In genomic region chr22:17781319-17782031, GRCh38 we compare ENCODE assay signal across 8 cellular contexts. TPM values are rescaled to one million over a fixed set of nuclear protein-coding genes. Genes with fewer than 3 reads are reported as not detected.
A peak's percentile ranks its signal among the peaks of the same experiment; 100 is the strongest.
DNase-seq lines count a peak whose midpoint lies in the region; ATAC-seq and TF ChIP-seq lines count a peak whose summit lies in the region.

No MANE protein-coding gene starts in this region.

- CTCF ChIA-PET in mammary epithelial cell (lab: Charles Lee; ENCODE audit: low non-redundant PET), result no interaction called here

- H3K4me3 ChIP-seq in mammary epithelial cell (replicated peaks in 1 of 3; ENCODE audit: insufficient read depth in 1 of 3, low read depth in 2 of 3, low read length in 3 of 3) (no peak overlapping the region), neutrophil (ENCODE audit: low read depth in 1 of 2, low read length in 1 of 2) (peak overlapping the region; percentile 46 to 51), sigmoid colon (no peak overlapping the region)

- no peaks in the 10 kb centered on the region for H4K20me1 ChIP-seq in mammary epithelial cell (ENCODE audit: insufficient read depth, low read length)

- TF ChIP-seq POLR2A in sigmoid colon (IDR thresholded peaks at IDR 0.05), result no peak

- dilution Hi-C loops in mammary epithelial cell (cut with HindIII; ENCODE audit: low sequenced_read_pairs), result loop anchor here (5.0 kb wide), 3 partner anchors 41 to 106 kb away; no protein-coding TSS in a partner anchor

- intact Hi-C loops in mammary epithelial cell (cut with micrococcal nuclease) (no loop called here), sigmoid colon (cut with DNase I) (loop anchor here (5.0 kb wide), 1 partner anchor 39 kb away; no protein-coding TSS in a partner anchor)

- WGBS in mammary epithelial cell (ENCODE audit: low coverage, missing lambda C conversion rate), result 34% methylated on average over 9 of the region's 12 CpGs
- 33 to 50% methylated on average over 12 of the region's 12 CpGs for WGBS in sigmoid colon, 2 donors

- H3K9me3 ChIP-seq in mammary epithelial cell (replicated peaks; ENCODE audit: insufficient read depth, low read length) (no peaks in the 10 kb centered on the region), neutrophil (no peaks in the 10 kb centered on the region), sigmoid colon (no peaks in the 10 kb centered on the region)

- H3K4me1 ChIP-seq in mammary epithelial cell (ENCODE audit: insufficient read depth, low read length) (peaks cover 20% of the 10 kb centered on the region), neutrophil (ENCODE audit: control insufficient read depth in 1 of 2, insufficient read depth in 1 of 2, low read depth in 1 of 2, low read length in 1 of 2) (peaks cover 54 to 58% of the 10 kb centered on the region in 2 experiments), sigmoid colon (peaks cover 0 to 23% (median 19%) of the 10 kb centered on the region in 4 donors)

- TF ChIP-seq CTCF in GM10266 (IDR thresholded peaks at IDR 0.05; ENCODE audit: control insufficient read depth, insufficient read depth, low read depth, missing control alignments), result no peak
- TF ChIP-seq CTCF in mammary epithelial cell (conservative IDR thresholded peaks at IDR 0.05 in 1 of 2, IDR thresholded peaks at IDR 0.05 in 1 of 2; ENCODE audit: extremely low read depth in 1 of 2, insufficient read depth in 1 of 2, low read depth in 1 of 2, low read length in 2 of 2), result no peak
- TF ChIP-seq CTCF in neutrophil (IDR thresholded peaks at IDR 0.05), result no peak
- no peak for TF ChIP-seq CTCF in sigmoid colon (IDR thresholded peaks at IDR 0.05)

- DNase-seq in GM10266 (ENCODE audit: extremely low spot score), result peak; percentile 61
- DNase-seq in SW480 (ENCODE audit: low spot score), result peak; percentile 79
- peak; percentile 92 for DNase-seq in mammary epithelial cell
- DNase-seq in GM19240 (ENCODE audit: insufficient read length, low spot score), result no peak
- DNase-seq in sigmoid colon, result no peak

- no peak overlapping the region for H2AFZ ChIP-seq in mammary epithelial cell (ENCODE audit: low read depth, low read length)

- H3K79me2 ChIP-seq in mammary epithelial cell (ENCODE audit: insufficient read depth, low read length), result no peaks in the 10 kb centered on the region

- H3K27ac ChIP-seq in mammary epithelial cell (ENCODE audit: insufficient read depth, low read depth, low read length) (no peak overlapping the region), neutrophil (peak overlapping the region; percentile 90), sigmoid colon (peak overlapping the region in 1 of 4 donors; percentile 58)

- H3K27me3 ChIP-seq in mammary epithelial cell (ENCODE audit: insufficient read depth, low read length) (no peaks in the 10 kb centered on the region), neutrophil (no peaks in the 10 kb centered on the region), sigmoid colon (no peaks in the 10 kb centered on the region)

- H3K36me3 ChIP-seq in mammary epithelial cell (ENCODE audit: insufficient read depth, low read length) (no peaks in the 10 kb centered on the region), neutrophil (peaks cover 12% of the 10 kb centered on the region), sigmoid colon (no peaks in the 10 kb centered on the region)

- TF ChIP-seq EP300 in sigmoid colon (IDR thresholded peaks at IDR 0.05), result no peak

- no peak overlapping the region for H3K4me2 ChIP-seq in mammary epithelial cell (ENCODE audit: insufficient read depth, low read depth, low read length)

- ATAC-seq in HG03039 (IDR thresholded peaks at IDR 0.05; ENCODE audit: unreplicated experiment) (peak; percentile 30), GM21576 (IDR thresholded peaks at IDR 0.05; ENCODE audit: unreplicated experiment) (no peak)

- no TSS peak for BruUV-seq in mammary epithelial cell (replicated peaks; lab: Mats Ljungman, UMichigan)

- in situ Hi-C loops in mammary epithelial cell (cut with MboI; ENCODE audit: low sequenced_read_pairs in 2 of 2), result no loop called here

- H3K9ac ChIP-seq in mammary epithelial cell (ENCODE audit: insufficient read depth, low read length), result no peak overlapping the region

RNA-seq across cellular contexts. Expression of gene BID, which starts 7.2 kb away (rescaled TPM):
- total RNA-seq in mammary epithelial cell, result 10 to 100 TPM; 12.3 to 25.4 TPM
- 74.2 TPM for polyA plus RNA-seq in mammary epithelial cell
- polyA minus RNA-seq in mammary epithelial cell, result 30.1 TPM
- 10 to 100 TPM in 3 of 4 donors, 1 to 10 TPM in 1; 9.7 to 28.2 (median 15.1) TPM for total RNA-seq in sigmoid colon
- 10 to 100 TPM; 24.6 to 72.1 (median 31.9) TPM for polyA plus RNA-seq in sigmoid colon

Comparison
In these comparisons a context has a peak if more than half of its experiments do, and no peak if none do; other contexts are left out.
1. DNase-seq: peak in GM10266 (single experiment), SW480 (single experiment) and mammary epithelial cell (single experiment); none in GM19240 (single experiment) and sigmoid colon (single experiment).
2. H3K4me3 ChIP-seq: peak in neutrophil (2 of 2); none in mammary epithelial cell (0 of 3) and sigmoid colon (0 of 4).